8 cellular contexts compared by ENCODE assay signal in genomic region chr2:98460573-98461560, GRCh38. TPM values are rescaled to one million over a fixed set of nuclear protein-coding genes. Genes with fewer than 3 reads are reported as not detected.
DNase-seq lines count a peak whose midpoint lies in the region; ATAC-seq lines count a peak whose summit lies in the region.

No MANE protein-coding gene starts in this region.

- ATAC-seq in Right ventricle myocardium inferior (no peak), left ventricle myocardium superior (no peak), HG03280 (IDR thresholded peaks at IDR 0.05; ENCODE audit: unreplicated experiment) (peak; percentile 70)

- peak; percentile 0 for DNase-seq in Right ventricle myocardium inferior (ENCODE audit: missing footprints)
- no peak for DNase-seq in left ventricle myocardium superior
- peak; percentile 55 to 59 for DNase-seq in activated CD4-positive, alpha-beta T cell treated with anti-CD3 and anti-CD28 coated beads, Interleukin-2, amount 50 U/mL, for 4 hours
- peak; percentile 43 for DNase-seq in myocyte (ENCODE audit: low read depth)
- no peak for DNase-seq in NCI-H82 treated with DMSO at 0.1 percent for 48 hours (lab: John Stamatoyannopoulos, UW; ENCODE audit: unreplicated experiment)
- DNase-seq in NCI-H446 treated with DMSO at 0.1 percent for 48 hours (lab: John Stamatoyannopoulos, UW), result no peak
- no peak for DNase-seq in DMS53 treated with DMSO at 0.1 percent for 48 hours (lab: John Stamatoyannopoulos, UW; ENCODE audit: unreplicated experiment)

- intact Hi-C loops in Right ventricle myocardium inferior (cut with DNase I) (no loop called here), left ventricle myocardium superior (cut with micrococcal nuclease) (no loop called here)

RNA-seq across cellular contexts. Expression of gene INPP4A, which starts 16.2 kb away (rescaled TPM):
- total RNA-seq in Right ventricle myocardium inferior (14.7 TPM), left ventricle myocardium superior (16.3 TPM), myocyte (21.7 and 22.0 TPM in 2 replicates)
- polyA plus RNA-seq in myocyte (2012), result 15.7 TPM

Comparison
In these comparisons a context has a peak if more than half of its experiments do, and no peak if none do; other contexts are left out.
1. DNase-seq: peak in Right ventricle myocardium inferior (single experiment), activated CD4-positive, alpha-beta T cell treated with anti-CD3 and anti-CD28 coated beads, Interleukin-2, amount 50 U/mL, for 4 hours (2 of 2) and myocyte (single experiment); none in left ventricle myocardium superior (single experiment), NCI-H82 treated with DMSO at 0.1 percent for 48 hours (single experiment), NCI-H446 treated with DMSO at 0.1 percent for 48 hours (single experiment) and DMS53 treated with DMSO at 0.1 percent for 48 hours (single experiment).